1 cellular context compared by ENCODE assay signal in genomic region chr12:89695830-89696229, GRCh38.
TF ChIP-seq lines count a peak whose summit lies in the region.

No MANE protein-coding gene starts in this region.

TF ChIP-seq in GM23338, 12 proteins besides CTCF, POLR2A, EP300 and RAD21 (continued from another document):
- no peak for TF ChIP-seq REST (IDR thresholded peaks at IDR 0.05; ENCODE audit: unreplicated experiment)
- no peak for TF ChIP-seq JUNB (IDR thresholded peaks at IDR 0.05; ENCODE audit: unreplicated experiment)
- no peak for TF ChIP-seq EZH2phosphoT487 (IDR thresholded peaks at IDR 0.05; ENCODE audit: unreplicated experiment)
- TF ChIP-seq ZNF331 (CRISPR knock-in tag; IDR thresholded peaks at IDR 0.05; ENCODE audit: low read depth) = no peak
- no peak for TF ChIP-seq POLR2AphosphoS5 (IDR thresholded peaks at IDR 0.05; ENCODE audit: low read depth)
- no peak for TF ChIP-seq ZNF114 (CRISPR knock-in tag; IDR thresholded peaks at IDR 0.05)
- TF ChIP-seq, protein P1, sequence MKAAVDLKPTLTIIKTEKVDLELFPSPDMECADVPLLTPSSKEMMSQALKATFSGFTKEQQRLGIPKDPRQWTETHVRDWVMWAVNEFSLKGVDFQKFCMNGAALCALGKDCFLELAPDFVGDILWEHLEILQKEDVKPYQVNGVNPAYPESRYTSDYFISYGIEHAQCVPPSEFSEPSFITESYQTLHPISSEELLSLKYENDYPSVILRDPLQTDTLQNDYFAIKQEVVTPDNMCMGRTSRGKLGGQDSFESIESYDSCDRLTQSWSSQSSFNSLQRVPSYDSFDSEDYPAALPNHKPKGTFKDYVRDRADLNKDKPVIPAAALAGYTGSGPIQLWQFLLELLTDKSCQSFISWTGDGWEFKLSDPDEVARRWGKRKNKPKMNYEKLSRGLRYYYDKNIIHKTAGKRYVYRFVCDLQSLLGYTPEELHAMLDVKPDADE (IDR thresholded peaks at IDR 0.05) = no peak
- no peak for TF ChIP-seq CREB1 (CRISPR knock-in tag; IDR thresholded peaks at IDR 0.05; ENCODE audit: low read depth)
- TF ChIP-seq EZH2 (IDR thresholded peaks at IDR 0.05; ENCODE audit: low read depth, unreplicated experiment) = no peak
